In the genomic region with DNA sequence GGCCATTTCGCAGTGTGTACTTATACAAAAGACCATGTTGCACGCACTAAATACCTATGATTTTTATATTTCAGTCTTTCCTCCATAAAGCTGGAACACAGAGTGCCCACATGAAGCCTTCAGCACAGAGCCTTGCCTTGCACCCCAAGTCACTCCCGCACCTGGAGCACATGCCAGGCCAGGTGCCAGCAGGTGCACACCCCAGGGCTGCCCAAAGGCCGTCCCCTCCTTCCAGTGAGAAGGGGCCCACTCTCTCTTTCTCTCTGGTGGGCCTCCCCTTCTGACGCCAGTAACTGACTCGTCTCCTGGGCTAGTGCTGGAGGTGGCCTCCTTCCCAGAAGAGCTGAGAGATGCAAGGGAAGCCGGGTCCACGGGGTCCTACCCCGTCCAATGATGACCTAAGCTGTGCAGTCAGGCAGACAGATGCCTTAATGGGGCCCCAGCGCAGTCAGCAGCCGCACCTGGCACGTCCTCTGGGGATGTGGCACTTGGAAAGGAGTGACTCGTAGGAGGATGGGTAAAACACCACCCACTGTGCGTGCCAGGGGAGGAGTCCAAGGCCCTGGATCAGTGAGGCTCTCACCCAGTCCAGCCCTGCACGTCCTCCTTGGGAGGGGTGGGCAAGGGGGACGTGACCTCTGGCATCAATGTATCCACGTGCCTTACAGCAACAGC, we compare ENCODE assay signal across 28 cellular contexts. TPM values are rescaled to one million over a fixed set of nuclear protein-coding genes. Genes with fewer than 3 reads are reported as not detected.
DNase-seq lines count a peak whose midpoint lies in the region; ATAC-seq and TF ChIP-seq lines count a peak whose summit lies in the region.
"Had no signal": no experiment of that assay in that cellular context is flagged by ENCODE, and none has a peak within 500 bp of the region (broad histone marks: within the 10 kb centered on the region; RNA-seq: fewer than 3 reads in every experiment).

No MANE protein-coding gene starts in this region.

- intact Hi-C loops in left ventricle myocardium superior (cut with micrococcal nuclease): loop anchor here (5.0 kb wide), 1 partner anchor 177 kb away; no protein-coding TSS in a partner anchor
- intact Hi-C loops in left cardiac atrium (cut with DNase I): no loop called here

- no peaks in the 10 kb centered on the region for H3K9me3 ChIP-seq in RWPE2 (ENCODE audit: severe bottlenecking)
- H3K9me3 ChIP-seq in osteoblast (ENCODE audit: low read depth, low read length): no peaks in the 10 kb centered on the region
- H3K9me3 ChIP-seq: A549, SK-N-SH had no signal

- H4K20me1 ChIP-seq in osteoblast (ENCODE audit: insufficient read depth, low read length): no peaks in the 10 kb centered on the region
- H4K20me1 ChIP-seq: BLaER1 treated with 17β-estradiol and CSF1 and Interleukin-3, amounts not matched to agents 10 nM and 100 nM had no signal

- TF ChIP-seq CTCF in RWPE2 (IDR thresholded peaks at IDR 0.05; ENCODE audit: poor library complexity, severe bottlenecking) (no peak), osteoblast (IDR thresholded peaks at IDR 0.05; ENCODE audit: extremely low read depth, low read depth, low read length) (no peak)

- H2AFZ ChIP-seq in osteoblast (ENCODE audit: low read length): no peak overlapping the region
- H2AFZ ChIP-seq: GM23338 had no signal

- no peaks in the 10 kb centered on the region for H3K79me2 ChIP-seq in osteoblast (ENCODE audit: insufficient read depth, low read length)

- H3K27ac ChIP-seq in RWPE2 (ENCODE audit: poor library complexity, severe bottlenecking): no peak overlapping the region
- no peak overlapping the region for H3K27ac ChIP-seq in osteoblast (ENCODE audit: low read depth, low read length)
- H3K27ac ChIP-seq: BLaER1 treated with 17β-estradiol and CSF1 and Interleukin-3, amounts not matched to agents 10 nM and 100 nM had no signal

- ATAC-seq in left ventricle myocardium superior (no peak), left cardiac atrium (no peak), RWPE2 (ENCODE audit: low read depth) (no peak), GM21717 (IDR thresholded peaks at IDR 0.05; ENCODE audit: unreplicated experiment) (no peak), HG03460 (IDR thresholded peaks at IDR 0.05; ENCODE audit: unreplicated experiment) (no peak)
- ATAC-seq: GM12878, GM23338 had no signal

- peak; percentile 16 for DNase-seq in left ventricle myocardium superior
- no peak for DNase-seq in left cardiac atrium
- peak; percentile 45 for DNase-seq in RWPE2 (ENCODE audit: low spot score)
- DNase-seq in osteoblast (ENCODE audit: insufficient read length, low spot score, missing footprints): peak; percentile 32
- DNase-seq in NCI-H2029 (lab: John Stamatoyannopoulos, UW): no peak
- DNase-seq: AML-193; CD4-positive, alpha-beta memory T cell; COR-L47; H9; HFFc6; IMR-90; KG1; NCI-H1048; NCI-H1417; NCI-H187; NCI-H2107; NCI-H446 treated with DMSO at 0.1 percent for 48 hours; NCI-H526; NCI-H82; OCI-M1; SK-N-SH; SW 1271 had no signal

- H3K4me1 ChIP-seq in RWPE2 (ENCODE audit: insufficient read depth, poor library complexity, severe bottlenecking): peaks cover 4% of the 10 kb centered on the region
- H3K4me1 ChIP-seq in osteoblast (ENCODE audit: insufficient read depth, low read length): no peaks in the 10 kb centered on the region

- no peak overlapping the region for H3K4me3 ChIP-seq in RWPE2 (ENCODE audit: severe bottlenecking)
- H3K4me3 ChIP-seq in osteoblast (ENCODE audit: insufficient read depth, low read length): no peak overlapping the region
- H3K4me3 ChIP-seq: A549; BLaER1 treated with 17β-estradiol and CSF1 and Interleukin-3, amounts not matched to agents 10 nM and 100 nM; GM12878; GM23338 had no signal

- H3K27me3 ChIP-seq in RWPE2 (ENCODE audit: insufficient read depth, poor library complexity, severe bottlenecking) (no peaks in the 10 kb centered on the region), osteoblast (ENCODE audit: insufficient read depth, low read length) (no peaks in the 10 kb centered on the region)

- H3K4me2 ChIP-seq in osteoblast (ENCODE audit: insufficient read depth, low read length): no peak overlapping the region
- H3K4me2 ChIP-seq: A549; BLaER1 treated with 17β-estradiol and CSF1 and Interleukin-3, amounts not matched to agents 10 nM and 100 nM; GM23338; SK-N-SH had no signal

- H3K36me3 ChIP-seq in RWPE2 (ENCODE audit: low read depth) (no peaks in the 10 kb centered on the region), osteoblast (ENCODE audit: insufficient read depth, low read length) (no peaks in the 10 kb centered on the region)
- H3K36me3 ChIP-seq: BLaER1 treated with 17β-estradiol and CSF1 and Interleukin-3, amounts not matched to agents 10 nM and 100 nM had no signal

RNA-seq across cellular contexts. Expression of a gene that starts 17.7 kb away (rescaled TPM):
- total RNA-seq in left ventricle myocardium superior (not detected), left cardiac atrium (not detected), osteoblast (not detected in 2 replicates)
- total RNA-seq: CD4-positive, alpha-beta memory T cell; GM12878; GM23338; HFFc6 had no signal

Comparison
In these comparisons a context has a peak if more than half of its experiments do, and no peak if none do; other contexts are left out.
1. DNase-seq: peak in left ventricle myocardium superior (single experiment), RWPE2 (single experiment) and osteoblast (single experiment); none in left cardiac atrium (single experiment) and NCI-H2029 (single experiment).